22 cellular contexts compared by ENCODE assay signal in genomic region chr14:104207142-104207845, GRCh38.
DNase-seq lines count a peak whose midpoint lies in the region; ATAC-seq, FAIRE-seq and TF ChIP-seq lines count a peak whose summit lies in the region.
"Had no signal": no experiment of that assay in that cellular context is flagged by ENCODE, and none has a peak within 500 bp of the region (broad histone marks: within the 10 kb centered on the region; RNA-seq: fewer than 3 reads in every experiment).

No MANE protein-coding gene starts in this region.

- DNase-seq in right cardiac atrium (peak in 2 of 3 donors; percentile 12 to 28), Right ventricle myocardium superior (no peak), NT2/D1 (ENCODE audit: low read depth, low spot score) (no peak), kidney (peak; percentile 63), middle frontal gyrus (ENCODE audit: extremely low spot score, low spot score) (no peak)
- no peak for DNase-seq in activated naive CD4-positive, alpha-beta T cell (lab: John Stamatoyannopoulos, UW)
- DNase-seq: 8988T; ACHN; BE2C; Caco-2; Calu3; CD4-positive, alpha-beta T cell; GF-D8 had no signal

- no peak for TF ChIP-seq CTCF in kidney (IDR thresholded peaks at IDR 0.05; ENCODE audit: borderline replicate concordance, extremely low read depth, insufficient read depth)

- no peak for FAIRE-seq in kidney (lab: Jason Lieb, UNC)
- FAIRE-seq: A204.1, D721Med, G401.6, GM12891, GM18507 had no signal

- H3K27ac ChIP-seq in right cardiac atrium (ENCODE audit: low read length) (no peak overlapping the region), kidney (ENCODE audit: low read depth in 2 of 2, low read length in 2 of 2) (no peak overlapping the region)
- H3K27ac ChIP-seq: BLaER1 treated with 17β-estradiol and CSF1 and Interleukin-3, amounts not matched to agents 10 nM and 100 nM; C4-2B had no signal

- H3K4me1 ChIP-seq in right cardiac atrium (ENCODE audit: control insufficient read depth, insufficient read depth, low read length) (no peaks in the 10 kb centered on the region), NT2/D1 (ENCODE audit: insufficient read depth, insufficient read length) (peaks cover 5% of the 10 kb centered on the region), kidney (ENCODE audit: control insufficient read depth in 1 of 2, insufficient read depth in 1 of 2, low read depth in 1 of 2, low read length in 2 of 2) (no peaks in the 10 kb centered on the region)
- H3K4me1 ChIP-seq: Caco-2 had no signal

- WGBS in right cardiac atrium, result 91% methylated on average over 19 of the region's 19 CpGs

- no peaks in the 10 kb centered on the region for H3K27me3 ChIP-seq in right cardiac atrium (ENCODE audit: control insufficient read depth, insufficient read depth)
- no peaks in the 10 kb centered on the region for H3K27me3 ChIP-seq in NT2/D1 (ENCODE audit: insufficient read depth, insufficient read length)
- H3K27me3 ChIP-seq: BE2C had no signal

- no peak for ATAC-seq in right cardiac atrium
- no peak for ATAC-seq in Right ventricle myocardium superior (ENCODE audit: poor library complexity)
- ATAC-seq in GM18498 (IDR thresholded peaks at IDR 0.05; ENCODE audit: unreplicated experiment), result no peak
- ATAC-seq: CD8-positive, alpha-beta T cell had no signal

- no peaks in the 10 kb centered on the region for H3K9me3 ChIP-seq in right cardiac atrium (ENCODE audit: control insufficient read depth, low read length)
- no peaks in the 10 kb centered on the region for H3K9me3 ChIP-seq in NT2/D1 (ENCODE audit: insufficient read depth, low read length)
- no peaks in the 10 kb centered on the region for H3K9me3 ChIP-seq in kidney (ENCODE audit: control insufficient read depth in 1 of 2, low read length in 2 of 2)
- H3K9me3 ChIP-seq: BLaER1 treated with 17β-estradiol and CSF1 and Interleukin-3, amounts not matched to agents 10 nM and 100 nM; Caco-2 had no signal

- H3K9ac ChIP-seq in NT2/D1 (ENCODE audit: insufficient read length, low read depth) (peak overlapping the region; percentile 17), kidney (ENCODE audit: low read length in 2 of 2) (no peak overlapping the region)

- H3K4me3 ChIP-seq in right cardiac atrium (ENCODE audit: low read length) (no peak overlapping the region), NT2/D1 (ENCODE audit: insufficient read length, low read depth) (no peak overlapping the region), kidney (ENCODE audit: low read length in 2 of 2) (no peak overlapping the region)
- H3K4me3 ChIP-seq: BLaER1 treated with 17β-estradiol and CSF1 and Interleukin-3, amounts not matched to agents 10 nM and 100 nM had no signal

- H3K36me3 ChIP-seq in NT2/D1 (ENCODE audit: insufficient read depth, insufficient read length, low read length), result no peaks in the 10 kb centered on the region
- H3K36me3 ChIP-seq in kidney (ENCODE audit: control insufficient read depth in 1 of 2, insufficient read depth in 2 of 2, low read length in 2 of 2), result no peaks in the 10 kb centered on the region
- H3K36me3 ChIP-seq: BE2C; BLaER1 treated with 17β-estradiol and CSF1 and Interleukin-3, amounts not matched to agents 10 nM and 100 nM had no signal

- intact Hi-C loops in right cardiac atrium (cut with DNase I), result no loop called here
- intact Hi-C loops in Right ventricle myocardium superior (cut with DNase I), result no loop called here
- intact Hi-C loops in kidney (cut with DNase I), result no loop called here

Comparison
In these comparisons a context has a peak if more than half of its experiments do, and no peak if none do; other contexts are left out.
1. DNase-seq: peak in right cardiac atrium (2 of 3) and kidney (single experiment); none in Right ventricle myocardium superior (single experiment), NT2/D1 (single experiment), activated naive CD4-positive, alpha-beta T cell (0 of 4) and middle frontal gyrus (single experiment).